8 cellular contexts compared by ENCODE assay signal in the genomic region with DNA sequence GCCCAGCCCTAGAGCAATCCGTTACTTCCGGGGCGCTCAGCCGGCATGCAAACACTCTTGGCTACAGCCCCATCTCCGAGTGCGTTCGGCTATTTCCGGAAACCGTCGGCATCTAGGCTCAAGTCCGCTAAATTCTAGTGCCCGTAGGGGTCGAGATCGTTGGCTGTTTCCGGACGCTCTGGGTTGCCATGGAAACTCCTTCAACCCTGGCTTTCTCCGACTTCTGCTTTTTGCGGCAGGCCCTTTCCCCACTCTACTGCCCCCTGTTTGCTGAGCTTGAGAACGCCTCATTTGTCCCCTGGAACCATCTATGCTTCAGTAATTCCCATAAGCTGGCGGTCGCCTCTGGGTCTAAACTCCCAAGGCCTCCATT. TPM values are rescaled to one million over a fixed set of nuclear protein-coding genes. Genes with fewer than 3 reads are reported as not detected.
A peak's percentile ranks its signal among the peaks of the same experiment; 100 is the strongest.
DNase-seq lines count a peak whose midpoint lies in the region; ATAC-seq and TF ChIP-seq lines count a peak whose summit lies in the region.

No MANE protein-coding gene starts in this region.

- peaks cover 55% of the 10 kb centered on the region for H3K4me1 ChIP-seq in left ventricle myocardium inferior

- peak overlapping the region; percentile 99 for H3K27ac ChIP-seq in left ventricle myocardium inferior (replicated peaks)

- H3K4me3 ChIP-seq in left ventricle myocardium inferior: peak overlapping the region; percentile 95

- DNase-seq in GM13976 (ENCODE audit: low spot score) (peak; percentile 100), NCI-H1417 treated with DMSO at 0.1 percent for 48 hours (lab: John Stamatoyannopoulos, UW) (peak; percentile 72), T follicular helper cell (ENCODE audit: low read depth) (peak; percentile 97), amniotic epithelial cell (ENCODE audit: low read depth) (peak; percentile 96), left ventricle myocardium inferior (peak; percentile 98), posterior vena cava (ENCODE audit: low spot score) (peak; percentile 99), ureter (ENCODE audit: low spot score) (peak; percentile 98)

- in situ Hi-C loops in GM13976 (cut with MboI; ENCODE audit: low sequenced_read_pairs, unreplicated experiment): no loop called here

- ATAC-seq in HG02840 (IDR thresholded peaks at IDR 0.05; ENCODE audit: low FRiP score, unreplicated experiment): peak; percentile 70

- H3K36me3 ChIP-seq in left ventricle myocardium inferior: peaks cover 14% of the 10 kb centered on the region

- H3K27me3 ChIP-seq in left ventricle myocardium inferior (ENCODE audit: low read depth): no peaks in the 10 kb centered on the region

- H3K9me3 ChIP-seq in left ventricle myocardium inferior (replicated peaks): no peaks in the 10 kb centered on the region

- intact Hi-C loops in left ventricle myocardium inferior (cut with micrococcal nuclease) (no loop called here), posterior vena cava (cut with DNase I) (no loop called here)

- peak; percentile 62 for TF ChIP-seq CTCF in GM13976 (IDR thresholded peaks at IDR 0.05; ENCODE audit: borderline replicate concordance, control extremely low read depth, extremely low read depth, insufficient read depth, missing control alignments)
- peak; percentile 71 for TF ChIP-seq CTCF in left ventricle myocardium inferior (IDR thresholded peaks at IDR 0.05; ENCODE audit: borderline replicate concordance)

RNA-seq across cellular contexts. Expression of a gene that starts 0.5 kb away (rescaled TPM):
- total RNA-seq in left ventricle myocardium inferior (28.0 TPM), posterior vena cava (10 to 100 TPM; 11.5 to 13.0 TPM), ureter (29.2 TPM)

RNA-seq across cellular contexts. Expression of a gene that starts 21.2 kb away (rescaled TPM):
- total RNA-seq in left ventricle myocardium inferior: 23.3 TPM
- total RNA-seq in posterior vena cava: 10 to 100 TPM; 60.7 to 76.7 TPM
- total RNA-seq in ureter: 32.3 TPM

RNA-seq across cellular contexts. Expression of a gene that starts 40.6 kb away (rescaled TPM):
- total RNA-seq in left ventricle myocardium inferior: 12.5 TPM
- total RNA-seq in posterior vena cava: 1 to 10 TPM; 6.1 to 6.6 TPM
- 14.7 TPM for total RNA-seq in ureter

RNA-seq across cellular contexts. Expression of a gene that starts 51.4 kb away (rescaled TPM):
- total RNA-seq in left ventricle myocardium inferior: 37.4 TPM
- total RNA-seq in posterior vena cava: 1 to 10 TPM; 1.9 to 2.9 TPM
- total RNA-seq in ureter: 6.1 TPM

RNA-seq across cellular contexts. Expression of a gene that starts 54.9 kb away (rescaled TPM):
- total RNA-seq in left ventricle myocardium inferior (4.6 TPM), posterior vena cava (1 to 10 TPM; 5.6 to 7.1 TPM), ureter (12.4 TPM)

Comparison
In these comparisons a context has a peak if more than half of its experiments do, and no peak if none do; other contexts are left out.
1. Peak in every context shown above with its lines: DNase-seq, ATAC-seq, H3K4me3 ChIP-seq and H3K27ac ChIP-seq.